ENCODE assay signal across 1 cellular context in genomic region chr19:43116421-43116820, GRCh38. TPM values are rescaled to one million over a fixed set of nuclear protein-coding genes. Genes with fewer than 3 reads are reported as not detected.
"Had no signal": no experiment of that assay in that cellular context is flagged by ENCODE, and none has a peak within 500 bp of the region (broad histone marks: within the 10 kb centered on the region; RNA-seq: fewer than 3 reads in every experiment).

No MANE protein-coding gene starts in this region.

RNA-seq across cellular contexts. Expression of gene PSG2, which starts 33.9 kb away (rescaled TPM):
- total RNA-seq: GM12878 had no signal
- polyA plus RNA-seq: GM12878 had no signal
